Comparison of ENCODE assay signal across 9 cellular contexts in genomic region chr7:111763221-111763791, GRCh38.
DNase-seq lines count a peak whose midpoint lies in the region; ATAC-seq, FAIRE-seq and TF ChIP-seq lines count a peak whose summit lies in the region.
"Had no signal": no experiment of that assay in that cellular context is flagged by ENCODE, and none has a peak within 500 bp of the region (broad histone marks: within the 10 kb centered on the region; RNA-seq: fewer than 3 reads in every experiment).

No MANE protein-coding gene starts in this region.

- H3K27ac ChIP-seq in parathyroid adenoma: no peak overlapping the region
- H3K27ac ChIP-seq: BLaER1 had no signal

- DNase-seq in NCI-H1436 (lab: John Stamatoyannopoulos, UW): peak; percentile 17
- no peak for DNase-seq in NCI-H1436 treated with DMSO at 0.1 percent for 48 hours (lab: John Stamatoyannopoulos, UW)
- DNase-seq in HTR-8/SVneo (ENCODE audit: insufficient read length, low spot score): peak; percentile 35
- peak; percentile 43 for DNase-seq in OCI-M1 (lab: John Stamatoyannopoulos, UW)
- DNase-seq in epithelial cell of proximal tubule (ENCODE audit: low read depth): no peak
- no peak for DNase-seq in stimulated activated CD4-positive, alpha-beta T cell treated with anti-CD3 and anti-CD28 coated beads, Interleukin-12 subunit alpha, Interleukin-12 subunit beta, amount 100 ng/mL, for 4 hours

- no peaks in the 10 kb centered on the region for H3K27me3 ChIP-seq in parathyroid adenoma (ENCODE audit: control insufficient read depth, insufficient read depth, low read length)
- H3K27me3 ChIP-seq: BLaER1 had no signal

- no peak overlapping the region for H3K4me3 ChIP-seq in epithelial cell of proximal tubule (ENCODE audit: low read depth, low read length)
- no peak overlapping the region for H3K4me3 ChIP-seq in parathyroid adenoma (ENCODE audit: low read depth, low read length)
- H3K4me3 ChIP-seq: BLaER1 had no signal

- H3K9ac ChIP-seq in parathyroid adenoma: no peak overlapping the region
- H3K9ac ChIP-seq: BLaER1 had no signal

- no peaks in the 10 kb centered on the region for H3K9me3 ChIP-seq in parathyroid adenoma (ENCODE audit: control insufficient read depth, low read length)
- H3K9me3 ChIP-seq: BLaER1 had no signal

- no peak overlapping the region for H2AFZ ChIP-seq in parathyroid adenoma

- no peak for ATAC-seq in GM18520 (IDR thresholded peaks at IDR 0.05; ENCODE audit: unreplicated experiment)

- TF ChIP-seq CTCF in epithelial cell of proximal tubule (conservative IDR thresholded peaks at IDR 0.05; ENCODE audit: low read depth, low read length) (peak; percentile 70), parathyroid adenoma (IDR thresholded peaks at IDR 0.05) (peak; percentile 48)

- H3K79me2 ChIP-seq in parathyroid adenoma: no peaks in the 10 kb centered on the region

- H3K4me1 ChIP-seq in parathyroid adenoma: peaks cover 4% of the 10 kb centered on the region
- H3K4me1 ChIP-seq: BLaER1 had no signal

- H3K4me2 ChIP-seq in parathyroid adenoma (ENCODE audit: low read length): no peak overlapping the region
- H3K4me2 ChIP-seq: BLaER1 had no signal

- H3K36me3 ChIP-seq in parathyroid adenoma (ENCODE audit: control insufficient read depth, insufficient read depth, low read length): no peaks in the 10 kb centered on the region
- H3K36me3 ChIP-seq: BLaER1 had no signal

- FAIRE-seq in HTR-8/SVneo (lab: Jason Lieb, UNC): no peak

Comparison
In these comparisons a context has a peak if more than half of its experiments do, and no peak if none do; other contexts are left out.
1. DNase-seq: peak in NCI-H1436 (single experiment), HTR-8/SVneo (single experiment) and OCI-M1 (single experiment); none in NCI-H1436 treated with DMSO at 0.1 percent for 48 hours (single experiment), epithelial cell of proximal tubule (single experiment) and stimulated activated CD4-positive, alpha-beta T cell treated with anti-CD3 and anti-CD28 coated beads, Interleukin-12 subunit alpha, Interleukin-12 subunit beta, amount 100 ng/mL, for 4 hours (single experiment).